Comparison of ENCODE assay signal across 1 cellular context in the genomic region with DNA sequence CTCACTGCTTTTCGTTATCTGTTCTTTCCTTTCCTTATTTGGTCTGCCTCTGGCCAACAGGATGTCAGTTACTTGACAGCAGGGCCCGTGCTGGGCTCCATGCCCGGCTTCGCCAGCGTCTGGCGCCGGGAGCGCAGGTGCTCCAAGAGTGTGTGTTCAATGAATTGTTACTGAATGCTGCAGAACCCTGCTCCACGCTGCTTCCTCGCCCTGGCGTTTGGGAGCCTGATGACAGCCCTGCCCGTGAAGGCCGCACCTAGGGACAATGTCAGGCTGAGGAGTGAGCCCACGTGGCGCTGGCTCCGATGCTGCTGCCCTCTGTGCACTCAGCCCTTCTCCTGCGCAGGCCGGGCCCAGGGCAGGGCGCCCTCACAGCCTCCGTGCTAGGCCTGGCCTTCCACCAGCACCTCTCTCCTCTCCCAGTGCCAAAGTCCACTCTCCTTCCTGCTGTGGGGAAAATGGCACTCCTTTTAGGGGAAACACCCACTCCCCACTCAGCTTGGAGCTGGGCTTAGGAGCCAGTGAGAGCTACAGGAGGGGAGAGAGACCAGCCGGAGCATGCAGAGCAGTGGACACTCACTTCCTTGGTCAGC.
TF ChIP-seq lines count a peak whose summit lies in the region.

No MANE protein-coding gene starts in this region.

TF ChIP-seq in K562, 482 proteins besides CTCF, POLR2A, EP300 and RAD21 (continued from another document):
- no peak for TF ChIP-seq ZNF217 (CRISPR knock-in tag; IDR thresholded peaks at IDR 0.05)
- no peak for TF ChIP-seq NCOA4 (IDR thresholded peaks at IDR 0.05; ENCODE audit: partially characterized antibody)
- no peak for TF ChIP-seq MTA2 (IDR thresholded peaks at IDR 0.05; ENCODE audit: low read depth)
- TF ChIP-seq MBD2 (IDR thresholded peaks at IDR 0.05; ENCODE audit: borderline replicate concordance, low read depth), result no peak
- TF ChIP-seq JUN (IDR thresholded peaks at IDR 0.05; ENCODE audit: borderline replicate concordance, low read depth, low read length), result no peak
- no peak for TF ChIP-seq JUN (CRISPR knock-in tag; IDR thresholded peaks at IDR 0.05; ENCODE audit: borderline replicate concordance)
- TF ChIP-seq DNMT1 (IDR thresholded peaks at IDR 0.05), result no peak
- TF ChIP-seq, protein P1, sequence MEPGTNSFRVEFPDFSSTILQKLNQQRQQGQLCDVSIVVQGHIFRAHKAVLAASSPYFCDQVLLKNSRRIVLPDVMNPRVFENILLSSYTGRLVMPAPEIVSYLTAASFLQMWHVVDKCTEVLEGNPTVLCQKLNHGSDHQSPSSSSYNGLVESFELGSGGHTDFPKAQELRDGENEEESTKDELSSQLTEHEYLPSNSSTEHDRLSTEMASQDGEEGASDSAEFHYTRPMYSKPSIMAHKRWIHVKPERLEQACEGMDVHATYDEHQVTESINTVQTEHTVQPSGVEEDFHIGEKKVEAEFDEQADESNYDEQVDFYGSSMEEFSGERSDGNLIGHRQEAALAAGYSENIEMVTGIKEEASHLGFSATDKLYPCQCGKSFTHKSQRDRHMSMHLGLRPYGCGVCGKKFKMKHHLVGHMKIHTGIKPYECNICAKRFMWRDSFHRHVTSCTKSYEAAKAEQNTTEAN (CRISPR knock-in tag; IDR thresholded peaks at IDR 0.05), result no peak
- TF ChIP-seq, protein P2, sequence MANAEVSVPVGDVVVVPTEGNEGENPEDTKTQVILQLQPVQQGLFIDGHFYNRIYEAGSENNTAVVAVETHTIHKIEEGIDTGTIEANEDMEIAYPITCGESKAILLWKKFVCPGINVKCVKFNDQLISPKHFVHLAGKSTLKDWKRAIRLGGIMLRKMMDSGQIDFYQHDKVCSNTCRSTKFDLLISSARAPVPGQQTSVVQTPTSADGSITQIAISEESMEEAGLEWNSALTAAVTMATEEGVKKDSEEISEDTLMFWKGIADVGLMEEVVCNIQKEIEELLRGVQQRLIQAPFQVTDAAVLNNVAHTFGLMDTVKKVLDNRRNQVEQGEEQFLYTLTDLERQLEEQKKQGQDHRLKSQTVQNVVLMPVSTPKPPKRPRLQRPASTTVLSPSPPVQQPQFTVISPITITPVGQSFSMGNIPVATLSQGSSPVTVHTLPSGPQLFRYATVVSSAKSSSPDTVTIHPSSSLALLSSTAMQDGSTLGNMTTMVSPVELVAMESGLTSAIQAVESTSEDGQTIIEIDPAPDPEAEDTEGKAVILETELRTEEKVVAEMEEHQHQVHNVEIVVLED (CRISPR knock-in tag; IDR thresholded peaks at IDR 0.05), result no peak
- TF ChIP-seq GATAD2A (IDR thresholded peaks at IDR 0.05), result no peak
